ENCODE assay signal across 13 cellular contexts in genomic region chr5:6703791-6704190, GRCh38. TPM values are rescaled to one million over a fixed set of nuclear protein-coding genes. Genes with fewer than 3 reads are reported as not detected.
DNase-seq lines count a peak whose midpoint lies in the region; ATAC-seq and TF ChIP-seq lines count a peak whose summit lies in the region.
"Had no signal": no experiment of that assay in that cellular context is flagged by ENCODE, and none has a peak within 500 bp of the region (broad histone marks: within the 10 kb centered on the region; RNA-seq: fewer than 3 reads in every experiment).

No MANE protein-coding gene starts in this region.

- H3K27me3 Mint-ChIP-seq in HFFc6 (ENCODE audit: insufficient read depth), result peaks cover 7% of the 10 kb centered on the region

- no peak for TF ChIP-seq POLR2A in stomach (IDR thresholded peaks at IDR 0.05)

- no peak overlapping the region for H3K4me3 ChIP-seq in right cardiac atrium (ENCODE audit: low read length)
- no peak overlapping the region for H3K4me3 ChIP-seq in stomach
- H3K4me3 ChIP-seq: MG63, upper lobe of right lung had no signal

- peak overlapping the region; percentile 49 for H3K27ac ChIP-seq in VCaP
- peak overlapping the region; percentile 91 for H3K27ac ChIP-seq in right cardiac atrium (ENCODE audit: low read length)
- peak overlapping the region in 4 of 5 donors; percentile 49 to 85 (median 62) for H3K27ac ChIP-seq in stomach
- H3K27ac ChIP-seq: upper lobe of right lung had no signal

- H3K36me3 ChIP-seq in stomach, result no peaks in the 10 kb centered on the region
- H3K36me3 ChIP-seq: MG63, upper lobe of right lung had no signal

- no peaks in the 10 kb centered on the region for H3K27me3 ChIP-seq in right cardiac atrium (ENCODE audit: control insufficient read depth, insufficient read depth)
- H3K27me3 ChIP-seq in stomach, result peaks cover 0 to 14% (median 0%) of the 10 kb centered on the region in 3 donors
- H3K27me3 ChIP-seq: MG63, upper lobe of right lung had no signal

- H3K4me1 ChIP-seq in right cardiac atrium (ENCODE audit: control insufficient read depth, insufficient read depth, low read length) (peaks cover 7% of the 10 kb centered on the region), stomach (peaks cover 0 to 26% (median 15%) of the 10 kb centered on the region in 4 donors)

- WGBS in right cardiac atrium, result 66% methylated on average over 6 of the region's 6 CpGs
- 57 to 87% (median 72%) methylated on average over 6 of the region's 6 CpGs for WGBS in stomach, 5 donors

- DNase-seq in HFFc6 (peak; percentile 32), right cardiac atrium (no peak), stomach (no peak), GM13976 (ENCODE audit: low spot score) (no peak), dedifferentiated amniotic fluid mesenchymal stem cell (ENCODE audit: extremely low spot score) (no peak), GM19240 (ENCODE audit: insufficient read length, low spot score) (no peak), NCI-H748 (lab: John Stamatoyannopoulos, UW; ENCODE audit: unreplicated experiment) (no peak)
- DNase-seq: activated CD8-positive, alpha-beta T cell treated with anti-CD3 and anti-CD28 coated beads for 36 hours; NCI-H510A had no signal

- in situ Hi-C loops in GM13976 (cut with MboI; ENCODE audit: low sequenced_read_pairs, unreplicated experiment), result no loop called here

- H3K27ac Mint-ChIP-seq in HFFc6, result peak overlapping the region; percentile 99
- H3K27ac Mint-ChIP-seq: activated CD8-positive, alpha-beta T cell treated with anti-CD3 and anti-CD28 coated beads for 36 hours; activated naive CD4-positive, alpha-beta T cell treated with anti-CD3 and anti-CD28 coated beads, Interleukin-2, amount 50 U/mL, for 24 hours had no signal

- H3K9me3 ChIP-seq in right cardiac atrium (ENCODE audit: control insufficient read depth, low read length), result peaks cover 4% of the 10 kb centered on the region
- no peaks in the 10 kb centered on the region for H3K9me3 ChIP-seq in stomach
- H3K9me3 ChIP-seq: MG63, upper lobe of right lung had no signal

- ATAC-seq in right cardiac atrium, result no peak
- ATAC-seq: activated CD8-positive, alpha-beta T cell treated with anti-CD3 and anti-CD28 coated beads for 36 hours had no signal

- H3K9me3 Mint-ChIP-seq in HFFc6, result peaks cover 4% of the 10 kb centered on the region; the same call in 1 of the 2 replicates
- H3K9me3 Mint-ChIP-seq: activated CD8-positive, alpha-beta T cell treated with anti-CD3 and anti-CD28 coated beads for 36 hours; activated naive CD4-positive, alpha-beta T cell treated with anti-CD3 and anti-CD28 coated beads, Interleukin-2, amount 50 U/mL, for 24 hours had no signal

- TF ChIP-seq EP300 in stomach (IDR thresholded peaks at IDR 0.05), result no peak

- TF ChIP-seq CTCF in HFFc6 (IDR thresholded peaks at IDR 0.05) (no peak), VCaP (conservative IDR thresholded peaks at IDR 0.05) (no peak), stomach (IDR thresholded peaks at IDR 0.05) (no peak), GM13976 (IDR thresholded peaks at IDR 0.05; ENCODE audit: borderline replicate concordance, control extremely low read depth, extremely low read depth, insufficient read depth, missing control alignments) (no peak)

- intact Hi-C loops in right cardiac atrium (cut with DNase I) (loop anchor here in 1 of 4 donors (10.0 kb wide), 1 partner anchor 69 kb away; the partner anchor contains the start of genes NSUN2 and SRD5A1), stomach (cut with DNase I; ENCODE audit: low total_unique reads) (no loop called here)

- H3K4me1 Mint-ChIP-seq in HFFc6 (ENCODE audit: low read depth), result peaks cover 44% of the 10 kb centered on the region
- H3K4me1 Mint-ChIP-seq: activated naive CD4-positive, alpha-beta T cell treated with anti-CD3 and anti-CD28 coated beads, Interleukin-2, amount 50 U/mL, for 24 hours had no signal

- peaks cover 9% of the 10 kb centered on the region for H3K36me3 Mint-ChIP-seq in HFFc6 (ENCODE audit: low read depth)
- H3K36me3 Mint-ChIP-seq: activated naive CD4-positive, alpha-beta T cell treated with anti-CD3 and anti-CD28 coated beads, Interleukin-2, amount 50 U/mL, for 24 hours had no signal

- H3K4me3 Mint-ChIP-seq in HFFc6, result peak overlapping the region; percentile 83
- H3K4me3 Mint-ChIP-seq: activated CD8-positive, alpha-beta T cell treated with anti-CD3 and anti-CD28 coated beads for 36 hours; activated naive CD4-positive, alpha-beta T cell treated with anti-CD3 and anti-CD28 coated beads, Interleukin-2, amount 50 U/mL, for 24 hours had no signal

RNA-seq across cellular contexts. Expression of gene TENT4A, which starts 9.4 kb away (rescaled TPM):
- total RNA-seq in HFFc6 (2021; fragmentation: NEBNext Ultra II Directional; extraction: Animal tissue kit (Norgen Biotek cat#: 25700)), result 10 to 100 TPM; 19.8 to 23.8 (median 21.7) TPM
- total RNA-seq in right cardiac atrium (10 to 100 TPM; 11.2 to 14.5 (median 12.3) TPM), stomach (10 to 100 TPM; 12.8 to 37.4 (median 27.2) TPM)
- polyA plus RNA-seq in right cardiac atrium (4.7 TPM), stomach (1 to 10 TPM; 3.5 to 8.4 (median 4.2) TPM)
